ENCODE assay signal across 31 cellular contexts in the genomic region with DNA sequence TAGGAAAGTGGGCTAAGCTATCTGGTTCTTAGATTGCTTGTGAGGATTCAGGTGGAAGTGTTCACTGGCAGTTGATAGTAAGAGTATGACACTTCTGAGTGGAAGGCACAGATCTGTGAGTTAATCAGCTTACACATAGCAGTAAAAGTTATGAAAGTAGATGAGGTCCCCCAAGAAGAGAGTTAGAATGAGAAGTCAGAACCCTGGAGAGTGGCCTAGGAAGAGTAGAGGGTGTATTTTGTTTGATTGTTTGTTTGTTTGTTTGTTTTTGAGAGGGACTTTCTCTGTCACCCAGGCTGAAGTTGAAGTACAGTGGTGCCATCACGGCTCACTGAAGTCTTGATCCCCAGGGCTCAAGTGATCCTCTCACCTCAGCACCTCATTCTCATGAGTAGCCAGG.
"Had no signal": no experiment of that assay in that cellular context is flagged by ENCODE, and none has a peak within 500 bp of the region (broad histone marks: within the 10 kb centered on the region; RNA-seq: fewer than 3 reads in every experiment).

No MANE protein-coding gene starts in this region.

- H3K9me3 ChIP-seq: lower lobe of right lung, pancreas, prostate gland, sigmoid colon, suprapubic skin, tibial artery, upper lobe of right lung had no signal

- H3K4me3 Mint-ChIP-seq: activated CD4-positive, alpha-beta T cell treated with anti-CD3 and anti-CD28 coated beads for 36 hours; activated naive CD8-positive, alpha-beta T cell treated with anti-CD3 and anti-CD28 coated beads, Interleukin-2, amount 50 U/mL, for 24 hours; activated T-helper 1 cell treated with anti-CD3 and anti-CD28 coated beads, Interleukin-12 subunit alpha, Interleukin-12 subunit beta, Interleukin-2, Interleukin-4 antibody, amounts not matched to agents 30 ng/mL and 10 ng/mL and 1 ng/mL, durations not matched to agents 14 hours and 24 hours and 36 hours; endodermal cell; stimulated activated naive B cell treated with anti-CD40 and anti-IgM and Interleukin-4, amounts not matched to agents 10 μg/mL and 1 μg/mL and 100 μg/mL, for 72 hours; T-helper 17 cell had no signal

- H3K9me3 Mint-ChIP-seq: endodermal cell; stimulated activated naive B cell treated with anti-CD40 and anti-IgM and Interleukin-4, amounts not matched to agents 10 μg/mL and 1 μg/mL and 100 μg/mL, for 72 hours had no signal

- H3K4me3 ChIP-seq: lower lobe of right lung, pancreas, prostate gland, sigmoid colon, suprapubic skin, tibial artery, upper lobe of right lung had no signal

- H3K27ac Mint-ChIP-seq: activated CD4-positive, alpha-beta T cell treated with anti-CD3 and anti-CD28 coated beads for 36 hours; activated naive CD8-positive, alpha-beta T cell treated with anti-CD3 and anti-CD28 coated beads, Interleukin-2, amount 50 U/mL, for 24 hours; activated T-helper 1 cell treated with anti-CD3 and anti-CD28 coated beads, Interleukin-12 subunit alpha, Interleukin-12 subunit beta, Interleukin-2, Interleukin-4 antibody, amounts not matched to agents 30 ng/mL and 10 ng/mL and 1 ng/mL, durations not matched to agents 14 hours and 24 hours and 36 hours; endodermal cell; stimulated activated naive B cell treated with anti-CD40 and anti-IgM and Interleukin-4, amounts not matched to agents 10 μg/mL and 1 μg/mL and 100 μg/mL, for 72 hours had no signal

- H3K4me1 Mint-ChIP-seq: endodermal cell had no signal

- H3K27ac ChIP-seq: lower lobe of right lung, pancreas, prostate gland, sigmoid colon, suprapubic skin, tibial artery, upper lobe of right lung had no signal

- H3K27me3 Mint-ChIP-seq: activated CD4-positive, alpha-beta T cell treated with anti-CD3 and anti-CD28 coated beads for 36 hours; activated naive CD8-positive, alpha-beta T cell treated with anti-CD3 and anti-CD28 coated beads, Interleukin-2, amount 50 U/mL, for 24 hours; stimulated activated naive B cell treated with anti-CD40 and anti-IgM and Interleukin-4, amounts not matched to agents 10 μg/mL and 1 μg/mL and 100 μg/mL, for 72 hours; T-helper 17 cell had no signal

- H3K4me1 ChIP-seq: lower lobe of right lung, pancreas, prostate gland, suprapubic skin, upper lobe of right lung had no signal

- H3K27me3 ChIP-seq: pancreas, sigmoid colon, suprapubic skin, tibial artery, upper lobe of right lung had no signal

- ATAC-seq: activated CD4-positive, alpha-beta T cell treated with anti-CD3 and anti-CD28 coated beads for 36 hours; activated naive CD8-positive, alpha-beta T cell treated with anti-CD3 and anti-CD28 coated beads, Interleukin-2, amount 50 U/mL, for 24 hours; esophagus mucosa; left lobe of liver; lower lobe of right lung; pancreas; stimulated activated naive B cell treated with anti-CD40 and anti-IgM and Interleukin-4, amounts not matched to agents 10 μg/mL and 1 μg/mL and 100 μg/mL, for 72 hours; T-helper 17 cell; upper lobe of right lung had no signal

- DNase-seq: activated CD4-positive, alpha-beta T cell treated with anti-CD3 and anti-CD28 coated beads for 36 hours; activated CD4-positive, CD25-positive, alpha-beta regulatory T cell; activated CD8-positive, alpha-beta memory T cell treated with anti-CD3 and anti-CD28 coated beads for 24 hours; activated gamma-delta T cell; activated naive CD4-positive, alpha-beta T cell treated with anti-CD3 and anti-CD28 coated beads, Interleukin-2, amount 50 U/mL, for 16 hours; activated naive CD8-positive, alpha-beta T cell treated with anti-CD3 and anti-CD28 coated beads, Interleukin-2, amount 50 U/mL, for 24 hours; activated T-cell treated with anti-CD3 and anti-CD28 coated beads, Interleukin-2, amount 50 U/mL, for 1 hour; amygdala; caudate nucleus; endodermal cell; foreskin fibroblast; head of caudate nucleus; hypothalamus; kidney glomerular epithelial cell; lower lobe of right lung; mesendoderm; pancreas; retina; sigmoid colon; small intestine; stimulated activated CD4-positive, alpha-beta T cell treated with anti-CD3 and anti-CD28 coated beads, Interleukin-4, amount 100 ng/mL, for 24 hours; stimulated activated naive B cell treated with anti-CD40 and anti-IgM and Interleukin-4, amounts not matched to agents 10 μg/mL and 1 μg/mL and 100 μg/mL, for 72 hours; T-helper 17 cell; T1000; tibial artery; upper lobe of right lung had no signal

- H3K36me3 ChIP-seq: pancreas, prostate gland, sigmoid colon, upper lobe of right lung had no signal
